ENCODE assay signal across 23 cellular contexts in the genomic region with DNA sequence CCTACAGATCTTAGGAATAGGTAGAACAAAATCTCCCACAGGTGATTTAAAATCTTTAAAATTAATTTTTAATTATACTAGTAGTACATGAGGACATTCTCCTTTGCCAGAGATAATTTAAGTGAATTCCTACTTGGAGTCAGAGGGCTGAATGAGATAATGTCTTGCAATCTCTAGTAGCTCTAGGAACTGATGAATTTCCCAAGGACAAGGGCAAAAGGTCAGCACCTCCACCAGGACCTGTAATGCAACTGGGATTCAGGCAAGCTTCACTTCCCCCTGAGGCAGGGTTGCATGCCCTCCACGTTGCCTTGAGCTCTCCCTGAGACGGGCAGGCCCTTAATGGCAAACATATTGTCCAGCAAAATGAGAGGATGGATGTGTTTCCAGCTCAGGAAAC.
"Had no signal": no experiment of that assay in that cellular context is flagged by ENCODE, and none has a peak within 500 bp of the region (broad histone marks: within the 10 kb centered on the region; RNA-seq: fewer than 3 reads in every experiment).

No MANE protein-coding gene starts in this region.

- H3K4me3 ChIP-seq: adrenal gland, dorsolateral prefrontal cortex, gastrocnemius medialis, left ventricle myocardium inferior, lung, right atrium auricular region, testis, transverse colon had no signal

- H2AFZ ChIP-seq: parathyroid adenoma had no signal

- H3K9ac ChIP-seq: parathyroid adenoma had no signal

- H3K27me3 ChIP-seq: adrenal gland, dorsolateral prefrontal cortex, gastrocnemius medialis, neutrophil, right atrium auricular region, testis, transverse colon had no signal

- H3K9me3 ChIP-seq: adrenal gland, gastrocnemius medialis, left ventricle myocardium inferior, neutrophil, right atrium auricular region, testis, transverse colon had no signal

- H3K27ac Mint-ChIP-seq: activated naive CD4-positive, alpha-beta T cell treated with anti-CD3 and anti-CD28 coated beads for 36 hours; activated naive CD8-positive, alpha-beta T cell treated with anti-CD3 and anti-CD28 coated beads for 36 hours; activated T-helper 1 cell treated with anti-CD3 and anti-CD28 coated beads, Interleukin-12 subunit alpha, Interleukin-12 subunit beta, Interleukin-2, Interleukin-4 antibody, amounts not matched to agents 30 ng/mL and 10 ng/mL and 1 ng/mL, durations not matched to agents 14 hours and 24 hours and 36 hours had no signal

- DNase-seq: activated CD4-positive, alpha-beta T cell treated with anti-CD3 and anti-CD28 coated beads for 4 hours; activated CD4-positive, alpha-beta T cell treated with anti-CD3 and anti-CD28 coated beads, Interleukin-2, amount 50 U/mL, for 4 hours; activated effector memory CD4-positive, alpha-beta T cell treated with anti-CD3 and anti-CD28 coated beads, Interleukin-2, amount 50 U/mL, for 16 hours; activated naive CD4-positive, alpha-beta T cell treated with anti-CD3 and anti-CD28 coated beads for 36 hours; activated naive CD8-positive, alpha-beta T cell treated with anti-CD3 and anti-CD28 coated beads for 36 hours; adrenal gland; dorsolateral prefrontal cortex; effector memory CD4-positive, alpha-beta T cell; gastrocnemius medialis; glutamatergic neuron; left ventricle myocardium inferior; stimulated activated CD4-positive, alpha-beta T cell treated with anti-CD3 and anti-CD28 coated beads, Interleukin-12 subunit alpha, Interleukin-12 subunit beta, amount 100 ng/mL, for 4 hours; stimulated activated CD4-positive, alpha-beta T cell treated with anti-CD3 and anti-CD28 coated beads, Interleukin-4, amount 100 ng/mL, for 1 hour; stimulated activated naive CD8-positive, alpha-beta T cell treated with anti-CD3 and anti-CD28 coated beads, Interleukin-15, Interleukin-2, amounts not matched to agents 100 U/mL and 50 U/mL, for 24 hours; testis; transverse colon had no signal

- H3K4me3 Mint-ChIP-seq: activated naive CD4-positive, alpha-beta T cell treated with anti-CD3 and anti-CD28 coated beads for 36 hours; activated naive CD8-positive, alpha-beta T cell treated with anti-CD3 and anti-CD28 coated beads for 36 hours; activated T-helper 1 cell treated with anti-CD3 and anti-CD28 coated beads, Interleukin-12 subunit alpha, Interleukin-12 subunit beta, Interleukin-2, Interleukin-4 antibody, amounts not matched to agents 30 ng/mL and 10 ng/mL and 1 ng/mL, durations not matched to agents 14 hours and 24 hours and 36 hours; central memory CD8-positive, alpha-beta T cell; nephron had no signal

- H3K27ac ChIP-seq: adrenal gland, dorsolateral prefrontal cortex, gastrocnemius medialis, left ventricle myocardium inferior, neutrophil, parathyroid adenoma, right atrium auricular region, testis, transverse colon had no signal

- H3K27me3 Mint-ChIP-seq: activated naive CD8-positive, alpha-beta T cell treated with anti-CD3 and anti-CD28 coated beads for 36 hours had no signal

- ATAC-seq: gastrocnemius medialis; stimulated activated naive CD8-positive, alpha-beta T cell treated with anti-CD3 and anti-CD28 coated beads, Interleukin-15, Interleukin-2, amounts not matched to agents 100 U/mL and 50 U/mL, for 24 hours had no signal

- H3K4me1 Mint-ChIP-seq: activated naive CD8-positive, alpha-beta T cell treated with anti-CD3 and anti-CD28 coated beads for 36 hours; central memory CD8-positive, alpha-beta T cell had no signal

- H3K9me3 Mint-ChIP-seq: activated naive CD4-positive, alpha-beta T cell treated with anti-CD3 and anti-CD28 coated beads for 36 hours; activated naive CD8-positive, alpha-beta T cell treated with anti-CD3 and anti-CD28 coated beads for 36 hours; activated T-helper 1 cell treated with anti-CD3 and anti-CD28 coated beads, Interleukin-12 subunit alpha, Interleukin-12 subunit beta, Interleukin-2, Interleukin-4 antibody, amounts not matched to agents 30 ng/mL and 10 ng/mL and 1 ng/mL, durations not matched to agents 14 hours and 24 hours and 36 hours; central memory CD8-positive, alpha-beta T cell; nephron had no signal

- H3K36me3 ChIP-seq: adrenal gland, gastrocnemius medialis, left ventricle myocardium inferior, neutrophil, right atrium auricular region, transverse colon had no signal

- H3K79me2 ChIP-seq: parathyroid adenoma had no signal

- H3K36me3 Mint-ChIP-seq: activated naive CD8-positive, alpha-beta T cell treated with anti-CD3 and anti-CD28 coated beads for 36 hours had no signal
